ENCODE assay signal across 1 cellular context in the genomic region with DNA sequence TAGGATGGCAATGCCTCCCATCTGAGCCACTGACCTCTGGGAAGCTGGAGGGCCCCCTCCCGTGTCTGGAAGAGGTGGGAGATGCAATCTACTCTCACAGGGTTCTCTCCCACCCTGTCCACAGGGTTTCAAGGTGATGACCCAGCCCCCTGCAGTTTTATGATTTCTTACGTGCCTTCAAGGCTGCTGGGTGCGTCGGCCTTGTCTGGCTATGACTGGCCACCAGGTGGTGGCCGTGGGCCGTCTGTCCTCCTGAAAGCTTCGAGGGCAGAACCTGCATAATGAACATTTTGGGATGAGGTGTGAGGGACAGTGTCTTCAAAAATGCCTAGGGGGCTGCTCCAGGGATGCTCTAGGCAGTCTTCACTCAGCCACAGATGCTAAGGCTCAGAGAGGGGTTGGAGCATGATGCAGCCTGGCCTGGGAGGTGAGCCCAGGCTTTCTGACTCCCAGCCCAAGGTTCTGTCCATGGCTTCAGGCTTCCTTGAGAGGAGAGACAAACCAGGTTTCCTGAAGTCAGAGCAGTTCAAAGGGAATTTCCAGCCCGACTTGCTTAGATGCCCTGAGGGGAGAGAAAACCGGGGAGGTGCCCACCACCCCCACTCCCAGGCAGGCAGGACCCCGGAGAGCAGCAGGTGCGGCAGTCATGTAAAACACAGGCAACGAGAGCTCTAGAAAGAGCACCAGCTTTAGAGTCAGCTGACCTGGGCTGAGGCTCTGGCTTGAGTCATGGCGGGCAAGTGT.
TF ChIP-seq lines count a peak whose summit lies in the region.

No MANE protein-coding gene starts in this region.

TF ChIP-seq in K562, 482 proteins besides CTCF, POLR2A, EP300 and RAD21:
- TF ChIP-seq CC2D1A (IDR thresholded peaks at IDR 0.05) = peak; percentile 54; the same call in 1 of the 2 replicates
- no peak for TF ChIP-seq ZNF133 (CRISPR knock-in tag; IDR thresholded peaks at IDR 0.05)
- no peak for TF ChIP-seq FIP1L1 (IDR thresholded peaks at IDR 0.05; ENCODE audit: low read depth, low read length, poor library complexity, severe bottlenecking)
- TF ChIP-seq ATF7 (IDR thresholded peaks at IDR 0.05) = no peak
- TF ChIP-seq, protein P1, sequence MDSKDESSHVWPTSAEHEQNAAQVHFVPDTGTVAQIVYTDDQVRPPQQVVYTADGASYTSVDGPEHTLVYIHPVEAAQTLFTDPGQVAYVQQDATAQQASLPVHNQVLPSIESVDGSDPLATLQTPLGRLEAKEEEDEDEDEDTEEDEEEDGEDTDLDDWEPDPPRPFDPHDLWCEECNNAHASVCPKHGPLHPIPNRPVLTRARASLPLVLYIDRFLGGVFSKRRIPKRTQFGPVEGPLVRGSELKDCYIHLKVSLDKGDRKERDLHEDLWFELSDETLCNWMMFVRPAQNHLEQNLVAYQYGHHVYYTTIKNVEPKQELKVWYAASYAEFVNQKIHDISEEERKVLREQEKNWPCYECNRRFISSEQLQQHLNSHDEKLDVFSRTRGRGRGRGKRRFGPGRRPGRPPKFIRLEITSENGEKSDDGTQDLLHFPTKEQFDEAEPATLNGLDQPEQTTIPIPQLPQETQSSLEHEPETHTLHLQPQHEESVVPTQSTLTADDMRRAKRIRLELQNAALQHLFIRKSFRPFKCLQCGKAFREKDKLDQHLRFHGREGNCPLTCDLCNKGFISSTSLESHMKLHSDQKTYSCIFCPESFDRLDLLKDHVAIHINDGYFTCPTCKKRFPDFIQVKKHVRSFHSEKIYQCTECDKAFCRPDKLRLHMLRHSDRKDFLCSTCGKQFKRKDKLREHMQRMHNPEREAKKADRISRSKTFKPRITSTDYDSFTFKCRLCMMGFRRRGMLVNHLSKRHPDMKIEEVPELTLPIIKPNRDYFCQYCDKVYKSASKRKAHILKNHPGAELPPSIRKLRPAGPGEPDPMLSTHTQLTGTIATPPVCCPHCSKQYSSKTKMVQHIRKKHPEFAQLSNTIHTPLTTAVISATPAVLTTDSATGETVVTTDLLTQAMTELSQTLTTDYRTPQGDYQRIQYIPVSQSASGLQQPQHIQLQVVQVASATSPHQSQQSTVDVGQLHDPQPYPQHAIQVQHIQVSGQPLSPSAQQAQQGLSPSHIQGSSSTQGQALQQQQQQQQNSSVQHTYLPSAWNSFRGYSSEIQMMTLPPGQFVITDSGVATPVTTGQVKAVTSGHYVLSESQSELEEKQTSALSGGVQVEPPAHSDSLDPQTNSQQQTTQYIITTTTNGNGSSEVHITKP (IDR thresholded peaks at IDR 0.05; ENCODE audit: partially characterized antibody) = no peak
- TF ChIP-seq RBBP5 (IDR thresholded peaks at IDR 0.05; ENCODE audit: borderline replicate concordance, insufficient read depth, low read length, poor library complexity, severe bottlenecking) = no peak
- no peak for TF ChIP-seq ZNF644 (tag; IDR thresholded peaks at IDR 0.05; ENCODE audit: low read depth)
- TF ChIP-seq, protein P2, sequence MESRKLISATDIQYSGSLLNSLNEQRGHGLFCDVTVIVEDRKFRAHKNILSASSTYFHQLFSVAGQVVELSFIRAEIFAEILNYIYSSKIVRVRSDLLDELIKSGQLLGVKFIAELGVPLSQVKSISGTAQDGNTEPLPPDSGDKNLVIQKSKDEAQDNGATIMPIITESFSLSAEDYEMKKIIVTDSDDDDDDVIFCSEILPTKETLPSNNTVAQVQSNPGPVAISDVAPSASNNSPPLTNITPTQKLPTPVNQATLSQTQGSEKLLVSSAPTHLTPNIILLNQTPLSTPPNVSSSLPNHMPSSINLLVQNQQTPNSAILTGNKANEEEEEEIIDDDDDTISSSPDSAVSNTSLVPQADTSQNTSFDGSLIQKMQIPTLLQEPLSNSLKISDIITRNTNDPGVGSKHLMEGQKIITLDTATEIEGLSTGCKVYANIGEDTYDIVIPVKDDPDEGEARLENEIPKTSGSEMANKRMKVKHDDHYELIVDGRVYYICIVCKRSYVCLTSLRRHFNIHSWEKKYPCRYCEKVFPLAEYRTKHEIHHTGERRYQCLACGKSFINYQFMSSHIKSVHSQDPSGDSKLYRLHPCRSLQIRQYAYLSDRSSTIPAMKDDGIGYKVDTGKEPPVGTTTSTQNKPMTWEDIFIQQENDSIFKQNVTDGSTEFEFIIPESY (CRISPR knock-in tag; IDR thresholded peaks at IDR 0.05) = no peak
- no peak for TF ChIP-seq SRSF9 (IDR thresholded peaks at IDR 0.05; ENCODE audit: borderline replicate concordance, low read depth, low read length)
- TF ChIP-seq KLF16 (IDR thresholded peaks at IDR 0.05) = no peak
- TF ChIP-seq, protein P3, sequence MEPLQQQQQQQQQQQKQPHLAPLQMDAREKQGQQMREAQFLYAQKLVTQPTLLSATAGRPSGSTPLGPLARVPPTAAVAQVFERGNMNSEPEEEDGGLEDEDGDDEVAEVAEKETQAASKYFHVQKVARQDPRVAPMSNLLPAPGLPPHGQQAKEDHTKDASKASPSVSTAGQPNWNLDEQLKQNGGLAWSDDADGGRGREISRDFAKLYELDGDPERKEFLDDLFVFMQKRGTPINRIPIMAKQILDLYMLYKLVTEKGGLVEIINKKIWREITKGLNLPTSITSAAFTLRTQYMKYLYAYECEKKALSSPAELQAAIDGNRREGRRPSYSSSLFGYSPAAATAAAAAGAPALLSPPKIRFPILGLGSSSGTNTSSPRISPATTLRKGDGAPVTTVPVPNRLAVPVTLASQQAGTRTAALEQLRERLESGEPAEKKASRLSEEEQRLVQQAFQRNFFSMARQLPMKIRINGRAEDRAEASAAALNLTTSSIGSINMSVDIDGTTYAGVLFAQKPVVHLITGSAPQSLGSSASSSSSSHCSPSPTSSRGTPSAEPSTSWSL (CRISPR knock-in tag; IDR thresholded peaks at IDR 0.05; ENCODE audit: borderline replicate concordance) = no peak
- TF ChIP-seq MEIS2 (IDR thresholded peaks at IDR 0.05; ENCODE audit: partially characterized antibody) = no peak
- no peak for TF ChIP-seq DDX20 (tag; IDR thresholded peaks at IDR 0.05; ENCODE audit: low read depth)
- no peak for TF ChIP-seq ZNF699 (CRISPR knock-in tag; IDR thresholded peaks at IDR 0.05; ENCODE audit: insufficient replicate concordance)
- TF ChIP-seq TRIM24 (IDR thresholded peaks at IDR 0.05) = no peak
- TF ChIP-seq ZNF146 (CRISPR knock-in tag; IDR thresholded peaks at IDR 0.05; ENCODE audit: unreplicated experiment) = no peak
- TF ChIP-seq CBX5 (IDR thresholded peaks at IDR 0.05; ENCODE audit: borderline replicate concordance, low read depth) = no peak
- no peak for TF ChIP-seq SMAD3 (CRISPR knock-in tag; conservative IDR thresholded peaks at IDR 0.05)
- TF ChIP-seq POU5F1 (IDR thresholded peaks at IDR 0.05; ENCODE audit: borderline replicate concordance, low read depth, low read length, partially characterized antibody) = no peak
- TF ChIP-seq ARID2 (IDR thresholded peaks at IDR 0.05) = 0 out of 2 replicates have a peak, but pooled peaks have one; percentile 19
- no peak for TF ChIP-seq MCM2 (IDR thresholded peaks at IDR 0.05; ENCODE audit: low read depth)
- TF ChIP-seq, protein P4, sequence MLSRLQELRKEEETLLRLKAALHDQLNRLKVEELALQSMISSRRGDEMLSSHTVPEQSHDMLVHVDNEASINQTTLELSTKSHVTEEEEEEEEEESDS (CRISPR knock-in tag; IDR thresholded peaks at IDR 0.05) = no peak
- no peak for TF ChIP-seq NRF1 (conservative IDR thresholded peaks at IDR 0.05 in 1 of 2, IDR thresholded peaks at IDR 0.05 in 1 of 2)
- TF ChIP-seq E2F3 (CRISPR knock-in tag; IDR thresholded peaks at IDR 0.05) = no peak
- TF ChIP-seq ZNF282 (CRISPR knock-in tag; IDR thresholded peaks at IDR 0.05) = no peak
- TF ChIP-seq, protein P5, sequence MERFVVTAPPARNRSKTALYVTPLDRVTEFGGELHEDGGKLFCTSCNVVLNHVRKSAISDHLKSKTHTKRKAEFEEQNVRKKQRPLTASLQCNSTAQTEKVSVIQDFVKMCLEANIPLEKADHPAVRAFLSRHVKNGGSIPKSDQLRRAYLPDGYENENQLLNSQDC (CRISPR knock-in tag; IDR thresholded peaks at IDR 0.05) = no peak
- 0 out of 2 replicates have a peak, but pooled peaks have one; percentile 33 for TF ChIP-seq TARDBP (IDR thresholded peaks at IDR 0.05)
- TF ChIP-seq RB1 (IDR thresholded peaks at IDR 0.05; ENCODE audit: low read depth) = 0 out of 2 replicates have a peak, but pooled peaks have one; percentile 10
- no peak for TF ChIP-seq ZNF311 (CRISPR knock-in tag; IDR thresholded peaks at IDR 0.05)
- no peak for TF ChIP-seq SMAD4 (CRISPR knock-in tag; conservative IDR thresholded peaks at IDR 0.05)
- no peak for TF ChIP-seq HDAC6 (IDR thresholded peaks at IDR 0.05; ENCODE audit: low read depth, low read length)
- no peak for TF ChIP-seq MECOM (CRISPR knock-in tag; IDR thresholded peaks at IDR 0.05)
- TF ChIP-seq DMBX1 (CRISPR knock-in tag; IDR thresholded peaks at IDR 0.05; ENCODE audit: borderline replicate concordance) = no peak
- no peak for TF ChIP-seq BCOR (IDR thresholded peaks at IDR 0.05)
- TF ChIP-seq PCBP1 (IDR thresholded peaks at IDR 0.05; ENCODE audit: low read depth, low read length, poor library complexity, severe bottlenecking) = no peak
- TF ChIP-seq ILK (tag; IDR thresholded peaks at IDR 0.05; ENCODE audit: borderline replicate concordance, low read depth) = no peak
- 0 out of 2 replicates have a peak, but pooled peaks have one; percentile 31 for TF ChIP-seq L3MBTL2 (IDR thresholded peaks at IDR 0.05)
- no peak for TF ChIP-seq ZNF354B (CRISPR knock-in tag; IDR thresholded peaks at IDR 0.05)
- TF ChIP-seq ZNF124 (CRISPR knock-in tag; IDR thresholded peaks at IDR 0.05) = no peak
- no peak for TF ChIP-seq ESRRA (IDR thresholded peaks at IDR 0.05; ENCODE audit: borderline replicate concordance, low read depth)
- TF ChIP-seq, protein P6, sequence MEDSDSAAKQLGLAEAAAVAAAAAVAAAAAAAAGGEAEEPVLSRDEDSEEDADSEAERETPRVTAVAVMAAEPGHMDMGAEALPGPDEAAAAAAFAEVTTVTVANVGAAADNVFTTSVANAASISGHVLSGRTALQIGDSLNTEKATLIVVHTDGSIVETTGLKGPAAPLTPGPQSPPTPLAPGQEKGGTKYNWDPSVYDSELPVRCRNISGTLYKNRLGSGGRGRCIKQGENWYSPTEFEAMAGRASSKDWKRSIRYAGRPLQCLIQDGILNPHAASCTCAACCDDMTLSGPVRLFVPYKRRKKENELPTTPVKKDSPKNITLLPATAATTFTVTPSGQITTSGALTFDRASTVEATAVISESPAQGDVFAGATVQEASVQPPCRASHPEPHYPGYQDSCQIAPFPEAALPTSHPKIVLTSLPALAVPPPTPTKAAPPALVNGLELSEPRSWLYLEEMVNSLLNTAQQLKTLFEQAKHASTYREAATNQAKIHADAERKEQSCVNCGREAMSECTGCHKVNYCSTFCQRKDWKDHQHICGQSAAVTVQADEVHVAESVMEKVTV (CRISPR knock-in tag; IDR thresholded peaks at IDR 0.05) = peak; percentile 55; the same call in 1 of the 2 replicates
- 0 out of 2 replicates have a peak, but pooled peaks have one; percentile 19 for TF ChIP-seq JUND (IDR thresholded peaks at IDR 0.05; ENCODE audit: borderline replicate concordance, low read depth, low read length)
- no peak for TF ChIP-seq JUND (tag; IDR thresholded peaks at IDR 0.05; ENCODE audit: borderline replicate concordance, low read depth, low read length)
- TF ChIP-seq HLTF (IDR thresholded peaks at IDR 0.05) = no peak
- no peak for TF ChIP-seq NR2C1 (IDR thresholded peaks at IDR 0.05)
- TF ChIP-seq NR2C1 (tag; IDR thresholded peaks at IDR 0.05) = no peak
- no peak for TF ChIP-seq HNRNPL (IDR thresholded peaks at IDR 0.05; ENCODE audit: low read depth, low read length)
- no peak for TF ChIP-seq WHSC1 (IDR thresholded peaks at IDR 0.05; ENCODE audit: low read length)
- TF ChIP-seq, protein P7, sequence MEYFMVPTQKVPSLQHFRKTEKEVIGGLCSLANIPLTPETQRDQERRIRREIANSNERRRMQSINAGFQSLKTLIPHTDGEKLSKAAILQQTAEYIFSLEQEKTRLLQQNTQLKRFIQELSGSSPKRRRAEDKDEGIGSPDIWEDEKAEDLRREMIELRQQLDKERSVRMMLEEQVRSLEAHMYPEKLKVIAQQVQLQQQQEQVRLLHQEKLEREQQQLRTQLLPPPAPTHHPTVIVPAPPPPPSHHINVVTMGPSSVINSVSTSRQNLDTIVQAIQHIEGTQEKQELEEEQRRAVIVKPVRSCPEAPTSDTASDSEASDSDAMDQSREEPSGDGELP (CRISPR knock-in tag; IDR thresholded peaks at IDR 0.05; ENCODE audit: borderline replicate concordance) = no peak; the same call in 1 of the 2 replicates
- TF ChIP-seq ZNF12 (CRISPR knock-in tag; IDR thresholded peaks at IDR 0.05) = no peak
- TF ChIP-seq, protein P8, sequence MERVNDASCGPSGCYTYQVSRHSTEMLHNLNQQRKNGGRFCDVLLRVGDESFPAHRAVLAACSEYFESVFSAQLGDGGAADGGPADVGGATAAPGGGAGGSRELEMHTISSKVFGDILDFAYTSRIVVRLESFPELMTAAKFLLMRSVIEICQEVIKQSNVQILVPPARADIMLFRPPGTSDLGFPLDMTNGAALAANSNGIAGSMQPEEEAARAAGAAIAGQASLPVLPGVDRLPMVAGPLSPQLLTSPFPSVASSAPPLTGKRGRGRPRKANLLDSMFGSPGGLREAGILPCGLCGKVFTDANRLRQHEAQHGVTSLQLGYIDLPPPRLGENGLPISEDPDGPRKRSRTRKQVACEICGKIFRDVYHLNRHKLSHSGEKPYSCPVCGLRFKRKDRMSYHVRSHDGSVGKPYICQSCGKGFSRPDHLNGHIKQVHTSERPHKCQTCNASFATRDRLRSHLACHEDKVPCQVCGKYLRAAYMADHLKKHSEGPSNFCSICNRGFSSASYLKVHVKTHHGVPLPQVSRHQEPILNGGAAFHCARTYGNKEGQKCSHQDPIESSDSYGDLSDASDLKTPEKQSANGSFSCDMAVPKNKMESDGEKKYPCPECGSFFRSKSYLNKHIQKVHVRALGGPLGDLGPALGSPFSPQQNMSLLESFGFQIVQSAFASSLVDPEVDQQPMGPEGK (CRISPR knock-in tag; IDR thresholded peaks at IDR 0.05; ENCODE audit: borderline replicate concordance) = no peak
- no peak for TF ChIP-seq SRSF1 (IDR thresholded peaks at IDR 0.05; ENCODE audit: low read depth, low read length)
- TF ChIP-seq ZBTB8A (IDR thresholded peaks at IDR 0.05; ENCODE audit: partially characterized antibody) = no peak
- TF ChIP-seq SMC3 (conservative IDR thresholded peaks at IDR 0.05; ENCODE audit: insufficient read depth, low read depth, low read length) = peak; percentile 77
- no peak for TF ChIP-seq ZBTB1 (CRISPR knock-in tag; IDR thresholded peaks at IDR 0.05; ENCODE audit: borderline replicate concordance, low read depth)
TF ChIP-seq in K562: peak in this region for 8.
